ENCODE assay signal across 19 cellular contexts in the genomic region with DNA sequence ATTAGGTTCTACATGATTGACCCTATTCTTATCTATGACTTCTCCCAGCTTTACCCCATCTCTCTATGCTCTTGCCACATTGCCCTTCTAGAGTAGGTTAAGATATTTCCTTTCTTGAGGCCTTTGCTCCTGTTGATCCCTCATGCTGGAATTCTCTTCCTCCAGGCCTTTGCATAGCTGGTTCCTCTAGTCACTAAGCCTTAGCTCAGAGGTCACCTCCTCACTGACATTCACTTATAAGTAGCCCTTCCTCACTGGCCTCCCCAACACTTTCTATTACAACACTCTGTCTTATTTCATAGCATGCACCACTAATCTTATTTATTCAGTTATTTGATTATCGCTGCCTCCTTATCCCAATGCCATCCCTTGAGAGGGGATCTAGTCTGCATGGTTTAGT.
DNase-seq lines count a peak whose midpoint lies in the region; ATAC-seq and TF ChIP-seq lines count a peak whose summit lies in the region.
"Had no signal": no experiment of that assay in that cellular context is flagged by ENCODE, and none has a peak within 500 bp of the region (broad histone marks: within the 10 kb centered on the region; RNA-seq: fewer than 3 reads in every experiment).

No MANE protein-coding gene starts in this region.

- no peaks in the 10 kb centered on the region for H3K4me1 Mint-ChIP-seq in activated naive CD4-positive, alpha-beta T cell treated with anti-CD3 and anti-CD28 coated beads for 36 hours (ENCODE audit: low read depth)

- H3K9me3 Mint-ChIP-seq in activated naive CD4-positive, alpha-beta T cell treated with anti-CD3 and anti-CD28 coated beads for 36 hours, result no peaks in the 10 kb centered on the region

- DNase-seq in SK-N-SH, result no peak
- DNase-seq in SJSA1 (ENCODE audit: low read depth in 1 of 2, low spot score in 2 of 2), result no peak
- DNase-seq in kidney tubule cell (ENCODE audit: low spot score), result peak; percentile 26
- DNase-seq in mucosa of gallbladder (ENCODE audit: low spot score), result no peak
- no peak for DNase-seq in NCI-H1694 (lab: John Stamatoyannopoulos, UW)
- DNase-seq in activated naive CD4-positive, alpha-beta T cell treated with anti-CD3 and anti-CD28 coated beads for 36 hours, result no peak
- DNase-seq: CD8-positive, alpha-beta memory T cell; DMS79 treated with DMSO at 0.1 percent for 48 hours; GDM1; H7; MV-4-11; NCI-H1417; NCI-H1930; NCI-H446 treated with DMSO at 0.1 percent for 48 hours had no signal

- H3K27me3 Mint-ChIP-seq in activated naive CD4-positive, alpha-beta T cell treated with anti-CD3 and anti-CD28 coated beads for 36 hours (ENCODE audit: low read depth), result no peaks in the 10 kb centered on the region
- H3K27me3 Mint-ChIP-seq: CD8-positive, alpha-beta memory T cell had no signal

- H3K79me2 ChIP-seq in SK-N-SH (ENCODE audit: insufficient read depth), result no peaks in the 10 kb centered on the region

- H3K4me2 ChIP-seq in SK-N-SH, result no peak overlapping the region
- H3K4me2 ChIP-seq: BLaER1 treated with 17β-estradiol and CSF1 and Interleukin-3, amounts not matched to agents 10 nM and 100 nM had no signal

- TF ChIP-seq EP300 in SK-N-SH (IDR thresholded peaks at IDR 0.05; ENCODE audit: borderline replicate concordance in 1 of 2, low read depth in 1 of 2, low read length in 1 of 2), result no peak

- H3K27ac ChIP-seq in SK-N-SH (ENCODE audit: low read depth in 2 of 2, low read length in 1 of 2) (peak overlapping the region in 1 of 2 experiments; percentile 35; a peak in 2 of 4 replicates), SJSA1 (peak overlapping the region; percentile 76; the same call in 1 of the 2 replicates)
- H3K27ac ChIP-seq: 22Rv1; BLaER1 treated with 17β-estradiol and CSF1 and Interleukin-3, amounts not matched to agents 10 nM and 100 nM; RWPE1 had no signal

- H2AFZ ChIP-seq in SK-N-SH (ENCODE audit: low read depth), result no peak overlapping the region

- ATAC-seq in SK-N-SH treated with all-trans-retinoic acid at 6 μM for 48 hours (peak; percentile 8; the same call in 1 of the 3 replicates), esophagus mucosa (no peak)

- H3K4me3 ChIP-seq in SK-N-SH (ENCODE audit: low read depth in 2 of 2, low read length in 1 of 2), result no peak overlapping the region
- no peak overlapping the region for H3K4me3 ChIP-seq in SJSA1
- H3K4me3 ChIP-seq: BLaER1 treated with 17β-estradiol and CSF1 and Interleukin-3, amounts not matched to agents 10 nM and 100 nM had no signal

- TF ChIP-seq CTCF in SK-N-SH (IDR thresholded peaks at IDR 0.05), result no peak

- H3K9me2 ChIP-seq in SK-N-SH, result no peaks in the 10 kb centered on the region

- H3K36me3 ChIP-seq in SK-N-SH (replicated peaks in 1 of 2; ENCODE audit: control insufficient read depth in 1 of 2, insufficient read depth in 2 of 2, low read length in 1 of 2) (no peaks in the 10 kb centered on the region), SJSA1 (no peaks in the 10 kb centered on the region)
- H3K36me3 ChIP-seq: BLaER1 treated with 17β-estradiol and CSF1 and Interleukin-3, amounts not matched to agents 10 nM and 100 nM had no signal

- POLR2A ChIA-PET in SK-N-SH (lab: Yijun Ruan, JAX), result no interaction called here

- H3K27ac Mint-ChIP-seq in activated naive CD4-positive, alpha-beta T cell treated with anti-CD3 and anti-CD28 coated beads for 36 hours, result no peak overlapping the region
- H3K27ac Mint-ChIP-seq: CD8-positive, alpha-beta memory T cell had no signal

- H3K9me3 ChIP-seq in SK-N-SH (no peaks in the 10 kb centered on the region), SJSA1 (replicated peaks) (no peaks in the 10 kb centered on the region)
- H3K9me3 ChIP-seq: BLaER1 treated with 17β-estradiol and CSF1 and Interleukin-3, amounts not matched to agents 10 nM and 100 nM had no signal

- H3K36me3 Mint-ChIP-seq in activated naive CD4-positive, alpha-beta T cell treated with anti-CD3 and anti-CD28 coated beads for 36 hours (ENCODE audit: low read depth), result no peaks in the 10 kb centered on the region
- H3K36me3 Mint-ChIP-seq: CD8-positive, alpha-beta memory T cell had no signal

- no peak overlapping the region for H3K9ac ChIP-seq in SK-N-SH
- H3K9ac ChIP-seq: BLaER1 treated with 17β-estradiol and CSF1 and Interleukin-3, amounts not matched to agents 10 nM and 100 nM had no signal

- WGBS in SK-N-SH (ENCODE audit: low lambda C conversion rate), result 30% methylated on average over 1 of the region's 1 CpG

- CTCF ChIA-PET in SK-N-SH (lab: Yijun Ruan, JAX), result interaction anchor here (0.7 kb wide), 1 partner anchor 237 kb away, joined by 3 read pairs; no protein-coding TSS in a partner anchor
- CTCF ChIA-PET in activated naive CD4-positive, alpha-beta T cell treated with anti-CD3 and anti-CD28 coated beads for 36 hours (lab: Charles Lee), result no interaction called here

- H3F3A ChIP-seq in SK-N-SH (replicated peaks; ENCODE audit: insufficient read depth), result no peaks in the 10 kb centered on the region

- TF ChIP-seq RAD21 in SK-N-SH (IDR thresholded peaks at IDR 0.05; ENCODE audit: low read length), result no peak

- H3K4me1 ChIP-seq in SK-N-SH (ENCODE audit: control insufficient read depth in 1 of 2, insufficient read depth in 2 of 2, low read depth in 1 of 2, low read length in 1 of 2) (peaks cover 0 to 16% of the 10 kb centered on the region in 2 experiments; a peak in 2 of 4 replicates), SJSA1 (replicated peaks) (peaks cover 27% of the 10 kb centered on the region)

- H3K27me3 ChIP-seq in SK-N-SH (ENCODE audit: insufficient read depth) (no peaks in the 10 kb centered on the region), SJSA1 (replicated peaks) (no peaks in the 10 kb centered on the region)
- H3K27me3 ChIP-seq: BLaER1 treated with 17β-estradiol and CSF1 and Interleukin-3, amounts not matched to agents 10 nM and 100 nM had no signal

- no peaks in the 10 kb centered on the region for H4K20me1 ChIP-seq in SK-N-SH (ENCODE audit: insufficient read depth)
- H4K20me1 ChIP-seq: BLaER1 treated with 17β-estradiol and CSF1 and Interleukin-3, amounts not matched to agents 10 nM and 100 nM had no signal

- intact Hi-C loops in activated naive CD4-positive, alpha-beta T cell treated with anti-CD3 and anti-CD28 coated beads for 36 hours (cut with micrococcal nuclease), result no loop called here

- no peak overlapping the region for H3K4me3 Mint-ChIP-seq in activated naive CD4-positive, alpha-beta T cell treated with anti-CD3 and anti-CD28 coated beads for 36 hours
- H3K4me3 Mint-ChIP-seq: CD8-positive, alpha-beta memory T cell had no signal

TF ChIP-seq in SK-N-SH treated with all-trans-retinoic acid at 6 μM for 48 hours, 23 proteins besides CTCF, POLR2A, EP300 and RAD21:
- TF ChIP-seq ZNF70 (CRISPR knock-in tag; IDR thresholded peaks at IDR 0.05) (no peak), SNAI2 (CRISPR knock-in tag; IDR thresholded peaks at IDR 0.05) (no peak), GLIS3 (CRISPR knock-in tag; IDR thresholded peaks at IDR 0.05) (no peak), RARB (CRISPR knock-in tag; IDR thresholded peaks at IDR 0.05) (no peak)

TF ChIP-seq in SK-N-SH, 30 proteins besides CTCF, POLR2A, EP300 and RAD21:
- TF ChIP-seq ELF1 (IDR thresholded peaks at IDR 0.05), result no peak
